ENCODE assay signal across 8 cellular contexts in the genomic region with DNA sequence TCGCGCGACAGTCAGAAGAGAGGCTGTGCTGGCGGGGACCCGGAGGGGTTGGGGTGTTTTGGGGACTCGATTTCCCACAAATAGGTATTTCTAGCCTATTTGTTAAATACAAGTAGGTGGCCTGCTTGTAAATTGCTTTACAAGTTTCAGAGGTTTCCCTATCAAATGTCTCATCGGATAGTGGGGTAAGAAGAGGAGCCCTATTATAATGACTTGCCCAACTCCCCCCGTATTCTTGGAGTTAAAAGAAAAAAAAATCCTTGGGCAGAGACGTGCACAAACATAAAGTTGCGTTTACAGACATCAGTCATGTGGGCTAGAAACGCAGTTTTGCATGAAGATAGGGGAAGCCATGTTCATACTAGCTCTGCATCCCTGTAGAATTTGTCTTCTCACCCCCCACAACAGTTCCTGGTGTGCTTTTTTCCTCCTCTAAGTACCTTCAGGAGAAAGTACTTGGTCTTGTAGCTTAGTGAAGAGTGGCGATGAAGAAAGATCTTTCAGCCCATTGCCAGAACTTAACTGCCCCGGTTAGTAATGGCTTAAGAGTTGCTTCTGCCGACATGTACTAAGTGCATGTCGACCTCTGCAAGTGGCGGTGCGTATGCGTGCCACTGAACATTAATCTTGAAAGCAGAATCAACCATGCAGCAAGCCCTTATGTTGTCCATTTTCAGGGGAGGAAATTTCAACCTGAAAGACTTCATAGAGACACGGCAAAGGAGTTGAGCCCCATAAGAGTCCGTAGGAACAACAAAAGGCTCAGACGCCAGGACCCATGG. TPM values are rescaled to one million over a fixed set of nuclear protein-coding genes. Genes with fewer than 3 reads are reported as not detected.
DNase-seq lines count a peak whose midpoint lies in the region; ATAC-seq, FAIRE-seq and TF ChIP-seq lines count a peak whose summit lies in the region.

No MANE protein-coding gene starts in this region.

- TF ChIP-seq POLR2A in transverse colon (IDR thresholded peaks at IDR 0.05) (no peak), adrenal gland (IDR thresholded peaks at IDR 0.05) (no peak)

- no peaks in the 10 kb centered on the region for H3K27me3 Mint-ChIP-seq in CD14-positive monocyte (ENCODE audit: low read depth in 3 of 3)
- no peaks in the 10 kb centered on the region for H3K27me3 Mint-ChIP-seq in activated CD8-positive, alpha-beta T cell treated with anti-CD3 and anti-CD28 coated beads for 36 hours

- peak overlapping the region; percentile 73 for H2AFZ ChIP-seq in keratinocyte (ENCODE audit: control insufficient read depth, low read length)

- peak overlapping the region; percentile 95 to 98 for H3K4me3 Mint-ChIP-seq in CD14-positive monocyte
- H3K4me3 Mint-ChIP-seq in activated CD8-positive, alpha-beta T cell treated with anti-CD3 and anti-CD28 coated beads for 36 hours, result peak overlapping the region; percentile 99

- DNase-seq in CD14-positive monocyte (ENCODE audit: low spot score) (no peak), keratinocyte (ENCODE audit: low read depth, low spot score) (no peak), transverse colon (no peak), SIG-M5 treated with dmso at 0.1 percent for 504 hours (lab: John Stamatoyannopoulos, UW; ENCODE audit: unreplicated experiment) (no peak), GM03348 (ENCODE audit: low spot score) (no peak), adrenal gland (no peak)
- DNase-seq in activated CD8-positive, alpha-beta T cell treated with anti-CD3 and anti-CD28 coated beads for 36 hours, result peak; percentile 7

- WGBS in transverse colon (ENCODE audit: low coverage in 1 of 2), 2 donors, result 43 to 55% methylated on average over 16 to 21 of the region's 21 CpGs
- 46 to 49% (median 46%) methylated on average over 21 of the region's 21 CpGs for WGBS in adrenal gland, 4 donors

- H3K4me1 ChIP-seq in keratinocyte (ENCODE audit: control insufficient read depth, extremely low read depth, insufficient read depth, low read length) (peaks cover 28% of the 10 kb centered on the region), transverse colon (peaks cover 10 to 39% (median 36%) of the 10 kb centered on the region in 4 donors), adrenal gland (replicated peaks in 1 of 2) (peaks cover 25 to 37% of the 10 kb centered on the region in 2 donors)

- H3K9me3 ChIP-seq in keratinocyte (ENCODE audit: control insufficient read depth, low read depth, low read length) (no peaks in the 10 kb centered on the region), transverse colon (no peaks in the 10 kb centered on the region), adrenal gland (replicated peaks in 1 of 3) (no peaks in the 10 kb centered on the region)

- no peaks in the 10 kb centered on the region for H3K27me3 ChIP-seq in keratinocyte (ENCODE audit: control insufficient read depth, extremely low read depth, insufficient read depth, low read length)
- no peaks in the 10 kb centered on the region for H3K27me3 ChIP-seq in transverse colon
- H3K27me3 ChIP-seq in adrenal gland, result no peaks in the 10 kb centered on the region

- in situ Hi-C loops in transverse colon (cut with MboI; ENCODE audit: low pct_ligation_motif_present in 1 of 4, low pct_unique_long_range_greater_than_20kb in 1 of 4, low sequenced_read_pairs in 3 of 4), result no loop called here

- peak overlapping the region; percentile 97 to 99 (median 98) for H3K27ac Mint-ChIP-seq in CD14-positive monocyte
- H3K27ac Mint-ChIP-seq in activated CD8-positive, alpha-beta T cell treated with anti-CD3 and anti-CD28 coated beads for 36 hours, result peak overlapping the region; percentile 98

- H4K20me1 ChIP-seq in keratinocyte (ENCODE audit: control insufficient read depth, extremely low read depth, insufficient read depth, low read length), result no peaks in the 10 kb centered on the region

- intact Hi-C loops in CD14-positive monocyte (cut with micrococcal nuclease), result loop anchor here (5.0 to 10.0 kb wide), 5 partner anchors 55 to 515 kb away; a partner anchor contains a TSS
- intact Hi-C loops in activated CD8-positive, alpha-beta T cell treated with anti-CD3 and anti-CD28 coated beads for 36 hours (cut with micrococcal nuclease), result loop anchor here (5.0 kb wide), 2 partner anchors 55 to 390 kb away; a partner anchor contains a TSS
- intact Hi-C loops in transverse colon (cut with DNase I; ENCODE audit: low total_unique reads), result loop anchor here (10.0 kb wide), 1 partner anchor 53 kb away; a partner anchor contains a TSS
- intact Hi-C loops in adrenal gland (cut with DNase I), result no loop called here

- H3K36me3 ChIP-seq in keratinocyte (ENCODE audit: control insufficient read depth in 2 of 2, extremely low read depth in 1 of 2, insufficient read depth in 2 of 2, low read length in 2 of 2), result peaks cover 0 to 6% of the 10 kb centered on the region in 2 experiments
- no peaks in the 10 kb centered on the region for H3K36me3 ChIP-seq in transverse colon
- H3K36me3 ChIP-seq in adrenal gland (replicated peaks in 1 of 2), result no peaks in the 10 kb centered on the region

- H3K79me2 ChIP-seq in keratinocyte (ENCODE audit: control insufficient read depth, insufficient read depth, low read length), result peaks cover 39% of the 10 kb centered on the region

- TF ChIP-seq CTCF in CD14-positive monocyte (IDR thresholded peaks at IDR 0.05) (no peak), keratinocyte (optimal IDR thresholded peaks at IDR 0.05 in 1 of 3, IDR thresholded peaks at IDR 0.05 in 1 of 3, conservative IDR thresholded peaks at IDR 0.05 in 1 of 3; ENCODE audit: extremely low read depth in 1 of 3, insufficient read depth in 2 of 3, low read length in 3 of 3) (no peak), transverse colon (IDR thresholded peaks at IDR 0.05) (no peak), adrenal gland (IDR thresholded peaks at IDR 0.05) (no peak)
- no peak for TF ChIP-seq CTCF in activated CD8-positive, alpha-beta T cell treated with anti-CD3 and anti-CD28 coated beads for 36 hours (IDR thresholded peaks at IDR 0.05)

- peaks cover 5 to 6% of the 10 kb centered on the region in 2 donors for H3K36me3 Mint-ChIP-seq in CD14-positive monocyte
- H3K36me3 Mint-ChIP-seq in activated CD8-positive, alpha-beta T cell treated with anti-CD3 and anti-CD28 coated beads for 36 hours (ENCODE audit: low read depth), result peaks cover 60% of the 10 kb centered on the region

- ATAC-seq in GM21576 (IDR thresholded peaks at IDR 0.05; ENCODE audit: unreplicated experiment), result peak; percentile 16
- ATAC-seq in activated CD8-positive, alpha-beta T cell treated with anti-CD3 and anti-CD28 coated beads for 36 hours, result no peak

- CTCF ChIA-PET in activated CD8-positive, alpha-beta T cell treated with anti-CD3 and anti-CD28 coated beads for 36 hours (lab: Charles Lee), result interaction anchor here (1.2 to 1.9 kb wide), 3 partner anchors 19 to 55 kb away, joined by 3 to 4 read pairs (median 4); a partner anchor contains a TSS

- no peak for TF ChIP-seq EP300 in transverse colon (IDR thresholded peaks at IDR 0.05; ENCODE audit: low read depth)

- peak overlapping the region; percentile 89 for H3K4me2 ChIP-seq in keratinocyte (ENCODE audit: control insufficient read depth, extremely low read depth, insufficient read depth, low read depth, low read length)

- H3K9me1 ChIP-seq in keratinocyte (ENCODE audit: control insufficient read depth, extremely low read depth, insufficient read depth, low read length), result no peaks in the 10 kb centered on the region

- peak; percentile 9 for FAIRE-seq in keratinocyte (lab: Jason Lieb, UNC)

- dilution Hi-C loops in keratinocyte (cut with MboI; ENCODE audit: extremely low pct_ligation_motif_present, low sequenced_read_pairs), result no loop called here

- POLR2A ChIA-PET in activated CD8-positive, alpha-beta T cell treated with anti-CD3 and anti-CD28 coated beads for 36 hours (lab: Charles Lee), result interaction anchor here (0.6 to 1.0 kb wide), 4 partner anchors 26 to 353 kb away, joined by 3 read pairs; no protein-coding TSS in a partner anchor

- peak overlapping the region; percentile 95 for H3K9ac ChIP-seq in keratinocyte (ENCODE audit: control insufficient read depth, extremely low read depth, insufficient read depth, low read length)

- peak overlapping the region; percentile 71 to 93 (median 82) for H3K4me3 ChIP-seq in keratinocyte (ENCODE audit: control insufficient read depth in 2 of 3, extremely low read depth in 1 of 3, insufficient read depth in 2 of 3, low read depth in 1 of 3, low read length in 3 of 3)
- H3K4me3 ChIP-seq in transverse colon, result peak overlapping the region; percentile 11 to 95 (median 62)
- H3K4me3 ChIP-seq in adrenal gland, result peak overlapping the region in 1 of 4 donors; percentile 81

- peaks cover 0 to 3% (median 0%) of the 10 kb centered on the region in 7 donors for H3K9me3 Mint-ChIP-seq in CD14-positive monocyte
- H3K9me3 Mint-ChIP-seq in activated CD8-positive, alpha-beta T cell treated with anti-CD3 and anti-CD28 coated beads for 36 hours, result no peaks in the 10 kb centered on the region

- H3K4me1 Mint-ChIP-seq in CD14-positive monocyte, result peaks cover 37% of the 10 kb centered on the region
- peaks cover 42% of the 10 kb centered on the region for H3K4me1 Mint-ChIP-seq in activated CD8-positive, alpha-beta T cell treated with anti-CD3 and anti-CD28 coated beads for 36 hours (ENCODE audit: low read depth)

- H3K27ac ChIP-seq in keratinocyte (ENCODE audit: control insufficient read depth, insufficient read depth, low read length) (peak overlapping the region; percentile 93), transverse colon (peak overlapping the region; percentile 97 to 100 (median 99)), adrenal gland (peak overlapping the region in 2 of 5 donors; percentile 87 to 98)

RNA-seq across cellular contexts. Expression of a gene that starts 0.8 kb away (rescaled TPM):
- polyA plus RNA-seq in CD14-positive monocyte (1 to 10 TPM; 6.7 to 7.2 TPM), keratinocyte (66.9 to 117 TPM (median 98.1 TPM) in 3 replicates), adrenal gland (10 to 100 TPM; 45.4 to 92.6 (median 47.8) TPM)
- total RNA-seq in activated CD8-positive, alpha-beta T cell treated with anti-CD3 and anti-CD28 coated beads for 36 hours, result 100 to 1,000 TPM; 200 to 204 TPM
- 181 TPM for polyA plus RNA-seq in keratinocyte (2011; ENCODE audit: low read depth)
- 42.0 and 70.2 TPM in 2 replicates for polyA plus RNA-seq in keratinocyte (2011; cell fraction: cytosol; rRNA removed)
- 193 and 255 TPM in 2 replicates for polyA plus RNA-seq in keratinocyte (2011; cell fraction: nucleus; rRNA removed)
- polyA plus RNA-seq in keratinocyte (2012; ENCODE audit: low replicate concordance), result 70.7 and 108 TPM in 2 replicates
- 23.8 to 78.1 TPM (median 32.4 TPM) in 3 replicates for polyA minus RNA-seq in keratinocyte
- 24.4 TPM for polyA minus RNA-seq in keratinocyte (2011; cell fraction: cytosol; rRNA and poly(A)+ RNA removed)
- polyA minus RNA-seq in keratinocyte (2011; cell fraction: nucleus; rRNA and poly(A)+ RNA removed), result 35.2 and 69.0 TPM in 2 replicates
- total RNA-seq in transverse colon (100 to 1,000 TPM in 1 of 4 donors, 10 to 100 TPM in 3; 35.2 to 117 (median 66.7) TPM), adrenal gland (10 to 100 TPM; 30.7 to 99.8 (median 76.9) TPM)

RNA-seq across cellular contexts. Expression of a gene that starts 53.6 kb away (rescaled TPM):
- 1 to 10 TPM; 1.0 to 2.8 TPM for polyA plus RNA-seq in CD14-positive monocyte
- total RNA-seq in activated CD8-positive, alpha-beta T cell treated with anti-CD3 and anti-CD28 coated beads for 36 hours, result 10 to 100 TPM; 13.4 to 14.3 TPM
- 15.2 to 84.7 TPM (median 26.2 TPM) in 3 replicates for polyA plus RNA-seq in keratinocyte
- polyA plus RNA-seq in keratinocyte (2011; ENCODE audit: low read depth), result 419 TPM
- 51.0 and 71.3 TPM in 2 replicates for polyA plus RNA-seq in keratinocyte (2011; cell fraction: cytosol; rRNA removed)
- polyA plus RNA-seq in keratinocyte (2011; cell fraction: nucleus; rRNA removed), result 98.1 and 123 TPM in 2 replicates
- polyA plus RNA-seq in keratinocyte (2012; ENCODE audit: low replicate concordance), result 152 and 176 TPM in 2 replicates
- 14.0 to 96.2 TPM (median 28.4 TPM) in 3 replicates for polyA minus RNA-seq in keratinocyte
- polyA minus RNA-seq in keratinocyte (2011; cell fraction: cytosol; rRNA and poly(A)+ RNA removed), result 65.0 TPM
- polyA minus RNA-seq in keratinocyte (2011; cell fraction: nucleus; rRNA and poly(A)+ RNA removed), result 43.2 and 64.7 TPM in 2 replicates
- 10 to 100 TPM; 22.5 to 85.7 (median 32.4) TPM for total RNA-seq in transverse colon
- 10 to 100 TPM; 25.6 to 49.3 (median 33.7) TPM for total RNA-seq in adrenal gland
- polyA plus RNA-seq in adrenal gland, result 10 to 100 TPM; 13.5 to 48.0 (median 15.0) TPM

RNA-seq across cellular contexts. Expression of a gene that starts 55.1 kb away (rescaled TPM):
- polyA plus RNA-seq in CD14-positive monocyte (10 to 100 TPM; 75.8 to 87.2 TPM), keratinocyte (51.0 to 87.8 TPM (median 66.4 TPM) in 3 replicates), adrenal gland (10 to 100 TPM; 12.4 to 26.0 (median 19.8) TPM)
- 100 to 1,000 TPM; 207 to 220 TPM for total RNA-seq in activated CD8-positive, alpha-beta T cell treated with anti-CD3 and anti-CD28 coated beads for 36 hours
- polyA plus RNA-seq in keratinocyte (2011; ENCODE audit: low read depth), result 26.7 TPM
- 79.8 and 97.8 TPM in 2 replicates for polyA plus RNA-seq in keratinocyte (2011; cell fraction: cytosol; rRNA removed)
- polyA plus RNA-seq in keratinocyte (2011; cell fraction: nucleus; rRNA removed), result 16.2 and 23.1 TPM in 2 replicates
- 62.0 and 82.8 TPM in 2 replicates for polyA plus RNA-seq in keratinocyte (2012; ENCODE audit: low replicate concordance)
- 2.9 to 22.3 TPM (median 17.0 TPM) in 3 replicates for polyA minus RNA-seq in keratinocyte
- polyA minus RNA-seq in keratinocyte (2011; cell fraction: cytosol; rRNA and poly(A)+ RNA removed), result 43.5 TPM
- 6.0 and 6.7 TPM in 2 replicates for polyA minus RNA-seq in keratinocyte (2011; cell fraction: nucleus; rRNA and poly(A)+ RNA removed)
- total RNA-seq in transverse colon (10 to 100 TPM; 26.3 to 47.1 (median 38.8) TPM), adrenal gland (10 to 100 TPM in 7 of 8 donors, 1 to 10 TPM in 1; 9.7 to 28.1 (median 15.7) TPM)

Comparison
In these comparisons a context has a peak if more than half of its experiments do, and no peak if none do; other contexts are left out.
1. RNA of a gene that starts 55.1 kb away (total RNA-seq): 207 to 220 TPM in activated CD8-positive, alpha-beta T cell treated with anti-CD3 and anti-CD28 coated beads for 36 hours; 26.3 to 47.1 TPM in transverse colon and 9.7 to 28.1 TPM in adrenal gland; every median in the first group is over 4 times any median in the second.
2. intact Hi-C loops: an anchor here in CD14-positive monocyte (5.0 to 10.0 kb wide), activated CD8-positive, alpha-beta T cell treated with anti-CD3 and anti-CD28 coated beads for 36 hours (5.0 kb wide) and transverse colon (10.0 kb wide); none called in adrenal gland.